Comparison of ENCODE assay signal across 10 cellular contexts in genomic region chr6:140462495-140463311, GRCh38.
A peak's percentile ranks its signal among the peaks of the same experiment; 100 is the strongest.
DNase-seq lines count a peak whose midpoint lies in the region; ATAC-seq lines count a peak whose summit lies in the region.
"Had no signal": no experiment of that assay in that cellular context is flagged by ENCODE, and none has a peak within 500 bp of the region (broad histone marks: within the 10 kb centered on the region; RNA-seq: fewer than 3 reads in every experiment).

No MANE protein-coding gene starts in this region.

- POLR2A ChIA-PET in activated CD4-positive, alpha-beta T cell treated with anti-CD3 and anti-CD28 coated beads for 36 hours (lab: Charles Lee), result no interaction called here

- DNase-seq in Right ventricle myocardium inferior (ENCODE audit: missing footprints) (no peak), cardiac septum (ENCODE audit: low spot score) (no peak), brain pericyte (ENCODE audit: low read depth, low spot score) (peak; percentile 40), left lobe of liver (ENCODE audit: low spot score) (no peak), head of caudate nucleus (no peak)
- DNase-seq in activated CD4-positive, alpha-beta T cell treated with anti-CD3 and anti-CD28 coated beads for 36 hours, result no peak
- no peak for DNase-seq in stimulated activated CD4-positive, alpha-beta T cell treated with anti-CD3 and anti-CD28 coated beads, Interleukin-12 subunit alpha, Interleukin-12 subunit beta, amount 100 ng/mL, for 4 hours
- DNase-seq: activated CD4-positive, alpha-beta T cell treated with anti-CD3 and anti-CD28 coated beads for 4 hours had no signal

- no peaks in the 10 kb centered on the region for H3K4me1 Mint-ChIP-seq in activated CD4-positive, alpha-beta T cell treated with anti-CD3 and anti-CD28 coated beads for 36 hours
- H3K4me1 Mint-ChIP-seq: memory B cell had no signal

- H3K36me3 Mint-ChIP-seq in activated CD4-positive, alpha-beta T cell treated with anti-CD3 and anti-CD28 coated beads for 36 hours (ENCODE audit: low read depth), result no peaks in the 10 kb centered on the region
- H3K36me3 Mint-ChIP-seq: memory B cell had no signal

- CTCF ChIA-PET in activated CD4-positive, alpha-beta T cell treated with anti-CD3 and anti-CD28 coated beads for 36 hours (lab: Charles Lee), result interaction anchor here (0.6 kb wide), 1 partner anchor 116 kb away, joined by 3 read pairs; no protein-coding TSS in a partner anchor

- ATAC-seq in Right ventricle myocardium inferior (peak; percentile 83), left lobe of liver (peak; percentile 68), HG03460 (IDR thresholded peaks at IDR 0.05; ENCODE audit: unreplicated experiment) (no peak)
- ATAC-seq in activated CD4-positive, alpha-beta T cell treated with anti-CD3 and anti-CD28 coated beads for 36 hours, result no peak

- H3K4me3 Mint-ChIP-seq in activated CD4-positive, alpha-beta T cell treated with anti-CD3 and anti-CD28 coated beads for 36 hours, result no peak overlapping the region
- H3K4me3 Mint-ChIP-seq: memory B cell had no signal

- no peak overlapping the region for H3K27ac Mint-ChIP-seq in activated CD4-positive, alpha-beta T cell treated with anti-CD3 and anti-CD28 coated beads for 36 hours
- H3K27ac Mint-ChIP-seq: memory B cell had no signal

- no peaks in the 10 kb centered on the region for H3K9me3 Mint-ChIP-seq in activated CD4-positive, alpha-beta T cell treated with anti-CD3 and anti-CD28 coated beads for 36 hours (ENCODE audit: low read depth)

- intact Hi-C loops in Right ventricle myocardium inferior (cut with DNase I) (no loop called here), cardiac septum (cut with DNase I) (no loop called here), head of caudate nucleus (cut with DNase I) (no loop called here)
- intact Hi-C loops in activated CD4-positive, alpha-beta T cell treated with anti-CD3 and anti-CD28 coated beads for 36 hours (cut with DNase I, micrococcal nuclease), result no loop called here

- peaks cover 13% of the 10 kb centered on the region for H3K27me3 Mint-ChIP-seq in activated CD4-positive, alpha-beta T cell treated with anti-CD3 and anti-CD28 coated beads for 36 hours

Comparison
In these comparisons a context has a peak if more than half of its experiments do, and no peak if none do; other contexts are left out.
1. ATAC-seq: peak in Right ventricle myocardium inferior (single experiment) and left lobe of liver (single experiment); none in HG03460 (single experiment) and activated CD4-positive, alpha-beta T cell treated with anti-CD3 and anti-CD28 coated beads for 36 hours (single experiment).